ENCODE assay signal across 8 cellular contexts in genomic region chr9:101705135-101705661, GRCh38. TPM values are rescaled to one million over a fixed set of nuclear protein-coding genes. Genes with fewer than 3 reads are reported as not detected.
DNase-seq lines count a peak whose midpoint lies in the region; ATAC-seq and TF ChIP-seq lines count a peak whose summit lies in the region.

No MANE protein-coding gene starts in this region.

- no peak overlapping the region for H4K5ac ChIP-seq in IMR-90 (ENCODE audit: low read depth, low read length)

- H3K79me1 ChIP-seq in IMR-90 (ENCODE audit: low read depth in 1 of 2, low read length in 2 of 2), result no peaks in the 10 kb centered on the region

- DNase-seq in Caco-2, result peak; percentile 39 to 51
- no peak for DNase-seq in IMR-90
- peak; percentile 53 for DNase-seq in activated CD4-positive, alpha-beta memory T cell treated with anti-CD3 and anti-CD28 coated beads for 36 hours
- DNase-seq in head of caudate nucleus, result peak in 37 of 42 donors; percentile 6 to 72 (median 31)
- DNase-seq in retinal pigment epithelial cell (ENCODE audit: low read depth), result peak; percentile 10
- DNase-seq in HPDE6-E6E7 (ENCODE audit: extremely low spot score), result no peak
- DNase-seq in GM19238 (ENCODE audit: insufficient read length, low spot score), result no peak

- in situ Hi-C loops in IMR-90 (cut with MboI; ENCODE audit: low sequenced_read_pairs), result no loop called here

- H3K4me2 ChIP-seq in IMR-90 (ENCODE audit: low read depth, low read length), result no peak overlapping the region; the same call in 1 of the 2 replicates

- no peaks in the 10 kb centered on the region for H3K4me1 ChIP-seq in Caco-2
- no peaks in the 10 kb centered on the region for H3K4me1 ChIP-seq in IMR-90 (ENCODE audit: control insufficient read depth, insufficient read depth, low read length)

- H3K9me3 Mint-ChIP-seq in Caco-2 (ENCODE audit: unreplicated experiment), result no peaks in the 10 kb centered on the region
- H3K9me3 Mint-ChIP-seq in activated CD4-positive, alpha-beta memory T cell treated with anti-CD3 and anti-CD28 coated beads for 36 hours, result no peaks in the 10 kb centered on the region

- H3K27ac Mint-ChIP-seq in Caco-2 (ENCODE audit: unreplicated experiment), result no peak overlapping the region
- H3K27ac Mint-ChIP-seq in activated CD4-positive, alpha-beta memory T cell treated with anti-CD3 and anti-CD28 coated beads for 36 hours, result no peak overlapping the region

- H3K9ac ChIP-seq in IMR-90 (ENCODE audit: low read depth, low read length), result no peak overlapping the region

- ATAC-seq in GM21423 (IDR thresholded peaks at IDR 0.05; ENCODE audit: unreplicated experiment), result peak; percentile 90
- ATAC-seq in IMR-90 (ENCODE audit: low read depth), result peak; percentile 46; the same call in 1 of the 2 replicates

- no peak overlapping the region for H2BK20ac ChIP-seq in IMR-90 (ENCODE audit: low read depth, low read length)

- H2BK15ac ChIP-seq in IMR-90 (ENCODE audit: low read depth, low read length), result no peak overlapping the region

- H3K36me3 Mint-ChIP-seq in Caco-2 (ENCODE audit: insufficient read depth, unreplicated experiment), result no peaks in the 10 kb centered on the region
- H3K36me3 Mint-ChIP-seq in activated CD4-positive, alpha-beta memory T cell treated with anti-CD3 and anti-CD28 coated beads for 36 hours, result no peaks in the 10 kb centered on the region

- no peak overlapping the region for H2AK9ac ChIP-seq in IMR-90 (replicated peaks; ENCODE audit: low read depth, low read length, poor library complexity)

- H3K27me3 ChIP-seq in Caco-2 (replicated peaks; ENCODE audit: control insufficient read depth, insufficient read depth, low read length) (no peaks in the 10 kb centered on the region; the same call in 1 of the 2 replicates), IMR-90 (ENCODE audit: control insufficient read depth, insufficient read depth, low read length) (no peaks in the 10 kb centered on the region)

- no peaks in the 10 kb centered on the region for H4K20me1 ChIP-seq in IMR-90 (ENCODE audit: insufficient read depth, low read length)

- POLR2A ChIA-PET in Caco-2 (lab: Charles Lee) (no interaction called here), IMR-90 (lab: Charles Lee; ENCODE audit: unreplicated experiment) (no interaction called here)
- POLR2A ChIA-PET in activated CD4-positive, alpha-beta memory T cell treated with anti-CD3 and anti-CD28 coated beads for 36 hours (lab: Charles Lee), result no interaction called here

- dilution Hi-C loops in IMR-90 (cut with HindIII; ENCODE audit: low sequenced_read_pairs, unreplicated experiment), result no loop called here

- no peak overlapping the region for H3K18ac ChIP-seq in IMR-90 (ENCODE audit: low read depth, low read length)

- no peak overlapping the region for H4K8ac ChIP-seq in IMR-90 (ENCODE audit: low read depth in 2 of 2, low read length in 2 of 2)

- no peaks in the 10 kb centered on the region for H3K9me3 ChIP-seq in Caco-2
- no peaks in the 10 kb centered on the region for H3K9me3 ChIP-seq in IMR-90 (ENCODE audit: control insufficient read depth, insufficient read depth, low read length)

- H3K4me3 Mint-ChIP-seq in Caco-2 (ENCODE audit: unreplicated experiment), result peak overlapping the region; percentile 61
- H3K4me3 Mint-ChIP-seq in activated CD4-positive, alpha-beta memory T cell treated with anti-CD3 and anti-CD28 coated beads for 36 hours, result peak overlapping the region; percentile 71

- H2AFZ ChIP-seq in IMR-90 (replicated peaks; ENCODE audit: low read length, poor library complexity), result peak overlapping the region; percentile 58

- H3K56ac ChIP-seq in IMR-90 (ENCODE audit: extremely low read depth, insufficient read depth, low read length), result no peak overlapping the region

- H3K4me3 ChIP-seq in Caco-2 (ENCODE audit: low read depth, low read length) (0 out of 2 replicates have a peak overlapping the region, but pooled peaks have one; percentile 13), IMR-90 (ENCODE audit: insufficient read depth, low read depth, low read length) (no peak overlapping the region), retinal pigment epithelial cell (ENCODE audit: low read length) (peak overlapping the region; percentile 37)

- no peaks in the 10 kb centered on the region for H3K36me3 ChIP-seq in Caco-2 (ENCODE audit: control insufficient read depth, insufficient read depth, low read length)
- no peaks in the 10 kb centered on the region for H3K36me3 ChIP-seq in IMR-90 (ENCODE audit: control insufficient read depth, insufficient read depth, low read length)

- H3K23ac ChIP-seq in IMR-90 (ENCODE audit: low read depth, low read length), result no peak overlapping the region

- CTCF ChIA-PET in Caco-2 (lab: Charles Lee), result no interaction called here
- CTCF ChIA-PET in IMR-90 (lab: Yijun Ruan, JAX), result no interaction called here
- CTCF ChIA-PET in activated CD4-positive, alpha-beta memory T cell treated with anti-CD3 and anti-CD28 coated beads for 36 hours (lab: Charles Lee), result no interaction called here

- no peak overlapping the region for H3K27ac ChIP-seq in IMR-90 (ENCODE audit: insufficient read depth, low read length)

- no peaks in the 10 kb centered on the region for H3K4me1 Mint-ChIP-seq in Caco-2 (ENCODE audit: low read depth, unreplicated experiment)
- H3K4me1 Mint-ChIP-seq in activated CD4-positive, alpha-beta memory T cell treated with anti-CD3 and anti-CD28 coated beads for 36 hours (ENCODE audit: low read depth), result peaks cover 6% of the 10 kb centered on the region

- no peaks in the 10 kb centered on the region for H3K27me3 Mint-ChIP-seq in Caco-2 (ENCODE audit: insufficient read depth, unreplicated experiment)
- H3K27me3 Mint-ChIP-seq in activated CD4-positive, alpha-beta memory T cell treated with anti-CD3 and anti-CD28 coated beads for 36 hours, result peaks cover 6% of the 10 kb centered on the region

- no TSS peak for BruUV-seq in Caco-2 (replicated peaks; lab: Mats Ljungman, UMichigan)
- BruUV-seq in IMR-90 (replicated peaks; lab: Mats Ljungman, UMichigan), result no TSS peak

- H2AK5ac ChIP-seq in IMR-90 (ENCODE audit: low read depth, low read length), result no peak overlapping the region

- no peak overlapping the region for H2BK120ac ChIP-seq in IMR-90 (ENCODE audit: low read depth, low read length)

- no peaks in the 10 kb centered on the region for H3K9me1 ChIP-seq in IMR-90 (ENCODE audit: insufficient read depth, low read length)

- intact Hi-C loops in Caco-2 (cut with micrococcal nuclease; ENCODE audit: unreplicated experiment) (loop anchor here (2.0 kb wide), 1 partner anchor 102 kb away; no protein-coding TSS in a partner anchor), IMR-90 (cut with micrococcal nuclease) (no loop called here), head of caudate nucleus (cut with DNase I) (no loop called here)
- intact Hi-C loops in activated CD4-positive, alpha-beta memory T cell treated with anti-CD3 and anti-CD28 coated beads for 36 hours (cut with micrococcal nuclease), result loop anchor here (10.0 kb wide), 1 partner anchor 120 kb away; no protein-coding TSS in a partner anchor

- H2BK5ac ChIP-seq in IMR-90 (ENCODE audit: low read depth, low read length, poor library complexity, severe bottlenecking), result no peak overlapping the region

- H3K14ac ChIP-seq in IMR-90 (replicated peaks; ENCODE audit: low read depth, low read length), result no peak overlapping the region

- TF ChIP-seq CTCF in Caco-2 (IDR thresholded peaks at IDR 0.05; ENCODE audit: insufficient read depth in 1 of 2, low read depth in 1 of 2, low read length in 1 of 2, severe bottlenecking in 1 of 2, unreplicated experiment in 1 of 2) (peak in 1 of 2 experiments; percentile 22), IMR-90 (conservative IDR thresholded peaks at IDR 0.05; ENCODE audit: low read depth, low read length) (no peak), retinal pigment epithelial cell (conservative IDR thresholded peaks at IDR 0.05; ENCODE audit: low read depth, low read length) (peak; percentile 57)

- TF ChIP-seq POLR2A in IMR-90 (IDR thresholded peaks at IDR 0.05; ENCODE audit: low read depth, low read length), result no peak

- TF ChIP-seq RAD21 in IMR-90 (IDR thresholded peaks at IDR 0.05; ENCODE audit: low read length), result no peak

- no peak overlapping the region for H4K91ac ChIP-seq in IMR-90 (ENCODE audit: insufficient read depth, low read depth, low read length)

- H3K4ac ChIP-seq in IMR-90 (ENCODE audit: low read depth, low read length), result no peak overlapping the region

- no CpG with 5 or more reads among the region's 21 CpGs for WGBS in IMR-90 (ENCODE audit: extremely low coverage in 2 of 2, insufficient read length in 1 of 2), 2 experiments

TF ChIP-seq in IMR-90, 13 proteins besides CTCF, POLR2A, EP300 and RAD21 (continues in another document):
- TF ChIP-seq ELK1 (IDR thresholded peaks at IDR 0.05; ENCODE audit: borderline replicate concordance, low read depth, low read length) (no peak), NFE2L2 (IDR thresholded peaks at IDR 0.05; ENCODE audit: low read depth, low read length) (no peak), RFX5 (IDR thresholded peaks at IDR 0.05; ENCODE audit: low read depth, low read length) (no peak), BHLHE40 (IDR thresholded peaks at IDR 0.05; ENCODE audit: low read depth, low read length) (no peak), MAZ (IDR thresholded peaks at IDR 0.05; ENCODE audit: borderline replicate concordance, low read depth, low read length) (no peak), CHD1 (IDR thresholded peaks at IDR 0.05; ENCODE audit: low read depth, low read length) (no peak), MAFK (IDR thresholded peaks at IDR 0.05; ENCODE audit: low read depth, low read length) (no peak), SMC3 (IDR thresholded peaks at IDR 0.05; ENCODE audit: low read depth, low read length) (no peak), CEBPB (IDR thresholded peaks at IDR 0.05; ENCODE audit: low read depth, low read length) (no peak), MXI1 (IDR thresholded peaks at IDR 0.05; ENCODE audit: borderline replicate concordance, low read depth, low read length) (no peak)

RNA-seq across cellular contexts. Expression of gene GRIN3A, which starts 33.2 kb away (rescaled TPM):
- not detected in 2 replicates for total RNA-seq in Caco-2 (2022)
- total RNA-seq in IMR-90 (2012; rRNA removed), result not detected in 2 replicates
- polyA plus RNA-seq in IMR-90 (2012; rRNA removed), result not detected in 2 replicates
- not detected in 2 replicates for polyA plus RNA-seq in IMR-90 (2012; cell fraction: cytosol; rRNA removed)
- polyA plus RNA-seq in IMR-90 (2012; cell fraction: nucleus; rRNA removed; ENCODE audit: low replicate concordance), result not detected in 2 replicates
- total RNA-seq in activated CD4-positive, alpha-beta memory T cell treated with anti-CD3 and anti-CD28 coated beads for 36 hours, result not detected

Comparison
In these comparisons a context has a peak if more than half of its experiments do, and no peak if none do; other contexts are left out.
1. DNase-seq: peak in Caco-2 (2 of 2), activated CD4-positive, alpha-beta memory T cell treated with anti-CD3 and anti-CD28 coated beads for 36 hours (single experiment), head of caudate nucleus (37 of 42) and retinal pigment epithelial cell (single experiment); none in IMR-90 (single experiment), HPDE6-E6E7 (single experiment) and GM19238 (single experiment).
2. intact Hi-C loops: an anchor here in Caco-2 (2.0 kb wide) and activated CD4-positive, alpha-beta memory T cell treated with anti-CD3 and anti-CD28 coated beads for 36 hours (10.0 kb wide); none called in IMR-90 and head of caudate nucleus.